In genomic region chr6:37130704-37131103, GRCh38 we compare ENCODE assay signal across 9 cellular contexts. TPM values are rescaled to one million over a fixed set of nuclear protein-coding genes. Genes with fewer than 3 reads are reported as not detected.
DNase-seq lines count a peak whose midpoint lies in the region; ATAC-seq, FAIRE-seq and TF ChIP-seq lines count a peak whose summit lies in the region.
"Had no signal": no experiment of that assay in that cellular context is flagged by ENCODE, and none has a peak within 500 bp of the region (broad histone marks: within the 10 kb centered on the region; RNA-seq: fewer than 3 reads in every experiment).

No MANE protein-coding gene starts in this region.

- POLR2A ChIA-PET in Panc1 (lab: Charles Lee) = interaction anchor here (0.7 kb wide), 1 partner anchor 417 kb away, joined by 4 read pairs; no protein-coding TSS in a partner anchor

- TF ChIP-seq CTCF in Panc1 (IDR thresholded peaks at IDR 0.05) (no peak), fibroblast of villous mesenchyme (IDR thresholded peaks at IDR 0.05; ENCODE audit: insufficient read depth, low read depth, low read length) (no peak), neutrophil (IDR thresholded peaks at IDR 0.05) (no peak), D721Med (IDR thresholded peaks at IDR 0.05; ENCODE audit: insufficient read depth, missing control alignments) (no peak)

- intact Hi-C loops in Panc1 (cut with micrococcal nuclease; ENCODE audit: unreplicated experiment) = loop anchor here (5.0 kb wide), 1 partner anchor 42 kb away; the partner anchor contains the start of gene PIM1

- in situ Hi-C loops in Panc1 (cut with HindIII; ENCODE audit: low pct_unique_long_range_greater_than_20kb, low sequenced_read_pairs) = no loop called here

- H3K27me3 ChIP-seq in Panc1 (ENCODE audit: control insufficient read depth, insufficient read depth, low read length) (no peaks in the 10 kb centered on the region), neutrophil (no peaks in the 10 kb centered on the region)
- H3K27me3 ChIP-seq: Peyer's patch had no signal

- peaks cover 78% of the 10 kb centered on the region for H3K4me1 ChIP-seq in Panc1 (ENCODE audit: control insufficient read depth, insufficient read depth, low read length)
- peaks cover 25 to 34% of the 10 kb centered on the region in 2 experiments for H3K4me1 ChIP-seq in neutrophil (ENCODE audit: control insufficient read depth in 1 of 2, insufficient read depth in 1 of 2, low read depth in 1 of 2, low read length in 1 of 2)

- H3K27ac ChIP-seq in Panc1 (ENCODE audit: low read length) = peak overlapping the region; percentile 98
- peak overlapping the region; percentile 78 for H3K27ac ChIP-seq in neutrophil

- CTCF ChIA-PET in Panc1 (lab: Charles Lee) = no interaction called here

- H3K4me3 ChIP-seq in Panc1 (ENCODE audit: low read depth in 2 of 2, low read length in 2 of 2) (no peak overlapping the region), fibroblast of villous mesenchyme (ENCODE audit: low read depth, low read length) (no peak overlapping the region), neutrophil (ENCODE audit: low read depth in 1 of 2, low read length in 1 of 2) (peak overlapping the region; percentile 27 to 40)
- H3K4me3 ChIP-seq: Peyer's patch had no signal

- H3K36me3 ChIP-seq in Panc1 (ENCODE audit: control insufficient read depth, insufficient read depth, low read length) (no peaks in the 10 kb centered on the region), neutrophil (no peaks in the 10 kb centered on the region)
- H3K36me3 ChIP-seq: Peyer's patch had no signal

- no peak for FAIRE-seq in D721Med (lab: Jason Lieb, UNC)

- H3K9me3 ChIP-seq in Panc1 (ENCODE audit: control insufficient read depth, insufficient read depth, low read depth, low read length) (no peaks in the 10 kb centered on the region), neutrophil (no peaks in the 10 kb centered on the region)
- H3K9me3 ChIP-seq: Peyer's patch had no signal

- DNase-seq in ELR (ENCODE audit: low read depth) = peak; percentile 55
- DNase-seq in Panc1 (ENCODE audit: low read depth, low spot score) = no peak
- DNase-seq in fibroblast of villous mesenchyme (ENCODE audit: low read depth) = peak; percentile 50
- DNase-seq in dedifferentiated amniotic fluid mesenchymal stem cell (ENCODE audit: extremely low spot score) = no peak
- no peak for DNase-seq in T-helper 2 cell
- no peak for DNase-seq in D721Med (ENCODE audit: insufficient read length, low spot score)

- ATAC-seq in Panc1 = no peak
- ATAC-seq in activated CD4-positive, CD25-positive, alpha-beta regulatory T cell treated with anti-CD3 and anti-CD28 coated beads, Interleukin-2, amount 50 U/mL, for 24 hours = no peak

- BruUV-seq in Panc1 (replicated peaks; lab: Mats Ljungman, UMichigan) = no TSS peak

RNA-seq across cellular contexts. Expression of gene PIM1, which starts 39.2 kb away (rescaled TPM):
- total RNA-seq in Panc1 (2021; ENCODE audit: unreplicated experiment) = 42.1 TPM
- 24.5 TPM for polyA plus RNA-seq in Panc1 (2012; ENCODE audit: insufficient read length)
- 22.9 and 28.0 TPM in 2 replicates for total RNA-seq in fibroblast of villous mesenchyme

Comparison
In these comparisons a context has a peak if more than half of its experiments do, and no peak if none do; other contexts are left out.
1. DNase-seq: peak in ELR (single experiment) and fibroblast of villous mesenchyme (single experiment); none in Panc1 (single experiment), dedifferentiated amniotic fluid mesenchymal stem cell (single experiment), T-helper 2 cell (0 of 5) and D721Med (single experiment).
2. H3K4me3 ChIP-seq: peak in neutrophil (2 of 2); none in Panc1 (0 of 2) and fibroblast of villous mesenchyme (single experiment).